In the genomic region with DNA sequence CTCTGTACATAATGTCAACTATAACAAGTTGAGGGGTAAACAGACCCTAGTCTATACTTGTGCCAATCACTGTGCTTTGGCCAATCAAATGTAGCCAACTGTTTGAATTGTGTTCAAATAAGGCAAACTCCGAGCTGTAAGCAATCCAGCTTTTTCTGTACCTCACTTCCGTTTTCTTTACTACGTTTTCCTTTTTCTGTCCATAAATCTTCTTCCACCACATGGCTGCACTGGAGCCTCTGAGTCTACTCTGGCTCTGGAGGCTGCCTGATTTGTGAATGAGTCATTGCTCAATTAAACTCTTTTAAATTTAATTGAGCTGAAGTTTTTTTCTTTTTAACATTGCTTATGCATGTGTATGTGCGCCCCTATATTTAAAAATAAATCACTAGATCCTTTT, we compare ENCODE assay signal across 10 cellular contexts. TPM values are rescaled to one million over a fixed set of nuclear protein-coding genes. Genes with fewer than 3 reads are reported as not detected.
DNase-seq lines count a peak whose midpoint lies in the region; ATAC-seq and TF ChIP-seq lines count a peak whose summit lies in the region.
"Had no signal": no experiment of that assay in that cellular context is flagged by ENCODE, and none has a peak within 500 bp of the region (broad histone marks: within the 10 kb centered on the region; RNA-seq: fewer than 3 reads in every experiment).

No MANE protein-coding gene starts in this region.

- TF ChIP-seq CTCF in NB4 (IDR thresholded peaks at IDR 0.05; ENCODE audit: low read depth, low read length) = no peak

- no peak for TF ChIP-seq POLR2A in NB4 (IDR thresholded peaks at IDR 0.05; ENCODE audit: extremely low read depth, insufficient read length)

- intact Hi-C loops in naive thymus-derived CD4-positive, alpha-beta T cell (cut with micrococcal nuclease) = no loop called here

- no peaks in the 10 kb centered on the region for H3K27me3 ChIP-seq in BLaER1 treated with 17β-estradiol and CSF1 and Interleukin-3, amounts not matched to agents 10 nM and 100 nM
- H3K27me3 ChIP-seq in duodenal mucosa (ENCODE audit: control insufficient read depth in 1 of 2, insufficient read depth in 2 of 2, low read length in 2 of 2) = no peaks in the 10 kb centered on the region
- H3K27me3 ChIP-seq in naive thymus-derived CD4-positive, alpha-beta T cell (ENCODE audit: control insufficient read depth in 2 of 2, insufficient read depth in 2 of 2, low read length in 2 of 2) = no peaks in the 10 kb centered on the region

- H4K20me1 ChIP-seq in BLaER1 treated with 17β-estradiol and CSF1 and Interleukin-3, amounts not matched to agents 10 nM and 100 nM = no peaks in the 10 kb centered on the region

- POLR2A ChIA-PET in naive thymus-derived CD4-positive, alpha-beta T cell (lab: Charles Lee) = no interaction called here

- CTCF ChIA-PET in naive thymus-derived CD4-positive, alpha-beta T cell (lab: Charles Lee) = no interaction called here

- peaks cover 0 to 6% (median 0%) of the 10 kb centered on the region in 11 experiments; a peak in 1 of 22 replicates for H3K36me3 ChIP-seq in BLaER1 treated with 17β-estradiol and CSF1 and Interleukin-3, amounts not matched to agents 10 nM and 100 nM
- H3K36me3 ChIP-seq in duodenal mucosa (ENCODE audit: control insufficient read depth in 1 of 2, insufficient read depth in 2 of 2, low read length in 2 of 2) = no peaks in the 10 kb centered on the region
- H3K36me3 ChIP-seq in naive thymus-derived CD4-positive, alpha-beta T cell (ENCODE audit: control insufficient read depth in 2 of 3, insufficient read depth in 3 of 3, low read length in 3 of 3) = no peaks in the 10 kb centered on the region
- H3K36me3 ChIP-seq: HAP-1 had no signal

- H3K4me1 ChIP-seq in BLaER1 treated with 17β-estradiol and CSF1 and Interleukin-3, amounts not matched to agents 10 nM and 100 nM = peaks cover 14 to 69% (median 24%) of the 10 kb centered on the region in 10 experiments
- H3K4me1 ChIP-seq in duodenal mucosa (ENCODE audit: control insufficient read depth in 1 of 2, insufficient read depth in 2 of 2, low read length in 2 of 2) = no peaks in the 10 kb centered on the region
- H3K4me1 ChIP-seq in naive thymus-derived CD4-positive, alpha-beta T cell (ENCODE audit: control insufficient read depth in 2 of 2, insufficient read depth in 2 of 2, low read length in 2 of 2) = no peaks in the 10 kb centered on the region

- peak; percentile 60 for DNase-seq in NB4 (ENCODE audit: low read depth)
- DNase-seq in naive thymus-derived CD4-positive, alpha-beta T cell = no peak
- no peak for DNase-seq in effector CD8-positive, alpha-beta T cell (lab: John Stamatoyannopoulos, UW)
- no peak for DNase-seq in hippocampal formation (lab: John Stamatoyannopoulos, UW)
- no peak for DNase-seq in NCI-H226
- DNase-seq: anterior cingulate cortex had no signal

- H3K27ac Mint-ChIP-seq in naive thymus-derived CD4-positive, alpha-beta T cell = no peak overlapping the region

- H3K4me2 ChIP-seq in BLaER1 treated with 17β-estradiol and CSF1 and Interleukin-3, amounts not matched to agents 10 nM and 100 nM = peak overlapping the region in 6 of 11 experiments; percentile 52 to 80 (median 76); a peak in 11 of 22 replicates

- no peak overlapping the region for H3K4me3 Mint-ChIP-seq in naive thymus-derived CD4-positive, alpha-beta T cell

- H3K27ac ChIP-seq in BLaER1 treated with 17β-estradiol and CSF1 and Interleukin-3, amounts not matched to agents 10 nM and 100 nM = peak overlapping the region in 6 of 11 experiments; percentile 15 to 98 (median 80); a peak in 12 of 22 replicates
- H3K27ac ChIP-seq in duodenal mucosa (ENCODE audit: low read depth, low read length) = peak overlapping the region; percentile 22
- no peak overlapping the region for H3K27ac ChIP-seq in naive thymus-derived CD4-positive, alpha-beta T cell (ENCODE audit: low read depth, low read length)

- peaks cover 0 to 12% (median 0%) of the 10 kb centered on the region in 11 experiments; a peak in 4 of 22 replicates for H3K9me3 ChIP-seq in BLaER1 treated with 17β-estradiol and CSF1 and Interleukin-3, amounts not matched to agents 10 nM and 100 nM (replicated peaks in 1 of 11)
- H3K9me3 ChIP-seq in duodenal mucosa (ENCODE audit: control insufficient read depth in 1 of 2, low read length in 2 of 2) = no peaks in the 10 kb centered on the region
- H3K9me3 ChIP-seq in naive thymus-derived CD4-positive, alpha-beta T cell (ENCODE audit: control insufficient read depth in 2 of 3, low read length in 3 of 3) = no peaks in the 10 kb centered on the region
- H3K9me3 ChIP-seq: HAP-1 had no signal

- no peaks in the 10 kb centered on the region for H3K9me3 Mint-ChIP-seq in naive thymus-derived CD4-positive, alpha-beta T cell

- H3K9ac ChIP-seq in BLaER1 treated with 17β-estradiol and CSF1 and Interleukin-3, amounts not matched to agents 10 nM and 100 nM = peak overlapping the region in 5 of 11 experiments; percentile 12 to 79 (median 66); a peak in 8 of 22 replicates
- H3K9ac ChIP-seq in duodenal mucosa (ENCODE audit: low read depth in 1 of 2, low read length in 2 of 2) = no peak overlapping the region

- peaks cover 9 to 54% (median 22%) of the 10 kb centered on the region in 5 donors for H3K27me3 Mint-ChIP-seq in naive thymus-derived CD4-positive, alpha-beta T cell

- peaks cover 0 to 6% (median 0%) of the 10 kb centered on the region in 7 donors for H3K4me1 Mint-ChIP-seq in naive thymus-derived CD4-positive, alpha-beta T cell

- peak; percentile 41 for ATAC-seq in naive thymus-derived CD4-positive, alpha-beta T cell
- no peak for ATAC-seq in HG03342 (IDR thresholded peaks at IDR 0.05; ENCODE audit: unreplicated experiment)

- no peaks in the 10 kb centered on the region for H3K36me3 Mint-ChIP-seq in naive thymus-derived CD4-positive, alpha-beta T cell

- H3K4me3 ChIP-seq in BLaER1 treated with 17β-estradiol and CSF1 and Interleukin-3, amounts not matched to agents 10 nM and 100 nM = no peak overlapping the region
- peak overlapping the region; percentile 26 for H3K4me3 ChIP-seq in NB4 (ENCODE audit: low read depth, low read length)
- H3K4me3 ChIP-seq in duodenal mucosa (ENCODE audit: low read depth in 1 of 2, low read length in 2 of 2) = no peak overlapping the region
- no peak overlapping the region for H3K4me3 ChIP-seq in naive thymus-derived CD4-positive, alpha-beta T cell (ENCODE audit: low read length)
- H3K4me3 ChIP-seq: HAP-1 had no signal

RNA-seq across cellular contexts. Expression of gene CLEC1A, which starts 29.7 kb away (rescaled TPM):
- total RNA-seq in naive thymus-derived CD4-positive, alpha-beta T cell = 1 to 10 TPM in 1 of 5 experiments, not detected in 4; 1.0 TPM
- not detected for polyA plus RNA-seq in naive thymus-derived CD4-positive, alpha-beta T cell

RNA-seq across cellular contexts. Expression of gene CLEC9A, which starts 38.6 kb away (rescaled TPM):
- total RNA-seq in naive thymus-derived CD4-positive, alpha-beta T cell = under 1 TPM in 2 of 5 experiments, not detected in 3; 0.29 to 0.64 TPM
- not detected for polyA plus RNA-seq in naive thymus-derived CD4-positive, alpha-beta T cell

RNA-seq across cellular contexts. Expression of gene CLEC12B, which starts 58.7 kb away (rescaled TPM):
- 1 to 10 TPM in 1 of 5 experiments, under 1 TPM in 2, not detected in 2; 0.42 to 7.4 (median 0.87) TPM for total RNA-seq in naive thymus-derived CD4-positive, alpha-beta T cell
- polyA plus RNA-seq in naive thymus-derived CD4-positive, alpha-beta T cell = not detected
